ENCODE assay signal across 8 cellular contexts in the genomic region with DNA sequence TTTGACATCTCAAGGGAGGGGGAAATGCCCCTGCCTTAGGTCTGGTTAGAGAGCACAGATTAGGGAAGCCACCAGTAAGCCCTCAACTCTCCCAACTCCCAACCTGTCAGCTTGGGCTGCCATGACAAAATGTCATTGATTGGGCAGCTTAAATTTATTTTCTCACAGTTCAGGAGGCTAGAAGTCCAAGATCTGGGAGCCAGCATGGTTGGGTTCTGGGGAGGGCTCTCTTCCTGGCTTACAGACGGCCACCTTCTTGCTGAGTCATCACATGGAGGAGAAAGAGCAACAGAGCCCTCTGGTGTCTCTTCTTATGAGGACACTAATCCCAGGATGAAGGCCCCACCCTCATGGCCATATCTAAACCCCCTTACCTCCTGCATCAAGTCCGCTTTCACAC. TPM values are rescaled to one million over a fixed set of nuclear protein-coding genes. Genes with fewer than 3 reads are reported as not detected.
DNase-seq lines count a peak whose midpoint lies in the region; ATAC-seq, FAIRE-seq and TF ChIP-seq lines count a peak whose summit lies in the region.

No MANE protein-coding gene starts in this region.

- H2AFZ ChIP-seq in HCT116 (ENCODE audit: low read depth, low read length, poor library complexity, severe bottlenecking), result no peak overlapping the region
- H2AFZ ChIP-seq in K562 (ENCODE audit: low read depth, low read length), result peak overlapping the region; percentile 88

- RAD21 ChIA-PET in HCT116 (lab: Charles Lee; ENCODE audit: low non-redundant PET in 1 of 2, low total read pairs in 2 of 2, uncharacterized antibody in 2 of 2, unreplicated experiment in 2 of 2), result no interaction called here

- H4K20me1 ChIP-seq in HCT116 (ENCODE audit: insufficient read depth) (no peaks in the 10 kb centered on the region), K562 (replicated peaks; ENCODE audit: control insufficient read depth, insufficient read depth, low read length) (no peaks in the 10 kb centered on the region)

- intact Hi-C loops in HCT116 (cut with micrococcal nuclease), result loop anchor here (1.0 kb wide), 1 partner anchor 81 kb away; no protein-coding TSS in a partner anchor
- intact Hi-C loops in K562 (cut with micrococcal nuclease), result loop anchor here (1.0 to 5.0 kb wide), 5 partner anchors 26 to 224 kb away; a partner anchor contains a TSS

- TF ChIP-seq POLR2A in HCT116 (IDR thresholded peaks at IDR 0.05; ENCODE audit: borderline replicate concordance, extremely low read depth, insufficient read depth, insufficient read length), result no peak
- no peak for TF ChIP-seq POLR2A in K562 (conservative IDR thresholded peaks at IDR 0.05)
- TF ChIP-seq POLR2A in suprapubic skin (IDR thresholded peaks at IDR 0.05), result no peak

- POLR2A ChIA-PET in HCT116 (lab: Charles Lee), result interaction anchor here (0.7 kb wide), 1 partner anchor 47 kb away, joined by 3 read pairs; no protein-coding TSS in a partner anchor
- POLR2A ChIA-PET in K562 (lab: Yijun Ruan, JAX), result no interaction called here

- ATAC-seq in HCT116, result peak; percentile 59
- ATAC-seq in RWPE2 (ENCODE audit: low read depth), result peak; percentile 32; the same call in 1 of the 3 replicates
- ATAC-seq in K562, result peak; percentile 80
- ATAC-seq in omental fat pad (ENCODE audit: low FRiP score), result no peak
- no peak for ATAC-seq in HG02623 (IDR thresholded peaks at IDR 0.05; ENCODE audit: unreplicated experiment)

- H3K4me2 ChIP-seq in HCT116 (ENCODE audit: low read length) (no peak overlapping the region), K562 (ENCODE audit: insufficient read depth, low read length) (peak overlapping the region; percentile 23; the same call in 1 of the 2 replicates)

- H3K9ac ChIP-seq in HCT116 (ENCODE audit: low read length) (no peak overlapping the region), K562 (ENCODE audit: insufficient read depth in 1 of 2, low read depth in 2 of 2, low read length in 2 of 2) (no peak overlapping the region)

- TF ChIP-seq EP300 in K562 (IDR thresholded peaks at IDR 0.05; ENCODE audit: low read length) (peak; percentile 57; the same call in 1 of the 2 replicates), suprapubic skin (IDR thresholded peaks at IDR 0.05) (no peak)

- H3K4me1 ChIP-seq in HCT116 (ENCODE audit: control insufficient read depth in 1 of 2, insufficient read depth in 2 of 2, low read length in 2 of 2), result peaks cover 2 to 6% of the 10 kb centered on the region in 2 experiments; a peak in 1 of 4 replicates
- peaks cover 4% of the 10 kb centered on the region for H3K4me1 ChIP-seq in RWPE2 (ENCODE audit: insufficient read depth, poor library complexity, severe bottlenecking)
- peaks cover 19 to 26% of the 10 kb centered on the region in 2 experiments; a peak in 4 of 5 replicates for H3K4me1 ChIP-seq in K562 (replicated peaks in 1 of 2; ENCODE audit: control insufficient read depth in 2 of 2, insufficient read depth in 2 of 2, low read length in 2 of 2)
- peaks cover 11% of the 10 kb centered on the region for H3K4me1 ChIP-seq in suprapubic skin

- H3K36me3 ChIP-seq in HCT116 (ENCODE audit: control insufficient read depth in 1 of 2, insufficient read depth in 2 of 2, low read length in 2 of 2), result no peaks in the 10 kb centered on the region
- H3K36me3 ChIP-seq in RWPE2 (ENCODE audit: low read depth), result no peaks in the 10 kb centered on the region
- no peaks in the 10 kb centered on the region for H3K36me3 ChIP-seq in K562 (ENCODE audit: control insufficient read depth, insufficient read depth, low read length)
- no peaks in the 10 kb centered on the region for H3K36me3 ChIP-seq in suprapubic skin

- FAIRE-seq in K562 (lab: Jason Lieb, UNC), result peak; percentile 96

- no peaks in the 10 kb centered on the region for H3K9me2 ChIP-seq in HCT116 (ENCODE audit: insufficient read depth)

- TF ChIP-seq RAD21 in HCT116 (IDR thresholded peaks at IDR 0.05; ENCODE audit: low read depth) (peak; percentile 66), K562 (CRISPR knock-in tag; conservative IDR thresholded peaks at IDR 0.05 in 1 of 2, IDR thresholded peaks at IDR 0.05 in 1 of 2) (peak; percentile 97 to 99)

- H3K9me1 ChIP-seq in K562 (ENCODE audit: control insufficient read depth, insufficient read depth, low read length), result no peaks in the 10 kb centered on the region

- DNase-seq in COLO668 (lab: John Stamatoyannopoulos, UW; ENCODE audit: unreplicated experiment) (peak; percentile 10), HCT116 (ENCODE audit: low read depth, low spot score) (peak; percentile 23), RWPE2 (ENCODE audit: low spot score) (no peak), K562 (ENCODE audit: extremely low read depth in 1 of 4, low spot score in 3 of 4) (peak; percentile 78 to 89 (median 81)), midbrain (lab: John Stamatoyannopoulos, UW) (peak; percentile 43), omental fat pad (ENCODE audit: low spot score) (no peak), suprapubic skin (ENCODE audit: low spot score in 2 of 2) (no peak)

- H3K27ac ChIP-seq in HCT116 (ENCODE audit: low read depth, low read length) (peak overlapping the region; percentile 42; the same call in 1 of the 2 replicates), RWPE2 (ENCODE audit: poor library complexity, severe bottlenecking) (no peak overlapping the region), K562 (ENCODE audit: extremely low read depth, low read depth, low read length) (peak overlapping the region; percentile 80), suprapubic skin (no peak overlapping the region)

- WGBS in K562 (ENCODE audit: insufficient coverage, low coverage, missing lambda C conversion rate), result 5% methylated on average over 2 of the region's 2 CpGs
- WGBS in suprapubic skin, result 68% methylated on average over 2 of the region's 2 CpGs

- H3K9me3 ChIP-seq in HCT116 (ENCODE audit: control insufficient read depth in 1 of 2, insufficient read depth in 1 of 2, low read depth in 1 of 2, low read length in 2 of 2), result no peaks in the 10 kb centered on the region; a peak in 2 of 4 replicates
- H3K9me3 ChIP-seq in RWPE2 (ENCODE audit: severe bottlenecking), result peaks cover 4% of the 10 kb centered on the region
- H3K9me3 ChIP-seq in K562 (replicated peaks; ENCODE audit: control insufficient read depth, insufficient read depth, low read depth, low read length), result peaks cover 6% of the 10 kb centered on the region; the same call in 1 of the 2 replicates
- no peaks in the 10 kb centered on the region for H3K9me3 ChIP-seq in suprapubic skin

- peak; percentile 37 to 47 (median 39); a peak in 4 of 6 replicates for TF ChIP-seq CTCF in HCT116 (IDR thresholded peaks at IDR 0.05 in 2 of 3, conservative IDR thresholded peaks at IDR 0.05 in 1 of 3; ENCODE audit: borderline replicate concordance in 1 of 3, insufficient read depth in 1 of 3, low read depth in 2 of 3, low read length in 2 of 3)
- peak; percentile 39 for TF ChIP-seq CTCF in RWPE2 (IDR thresholded peaks at IDR 0.05; ENCODE audit: poor library complexity, severe bottlenecking)
- TF ChIP-seq CTCF in K562 (IDR thresholded peaks at IDR 0.05 in 2 of 3, conservative IDR thresholded peaks at IDR 0.05 in 1 of 3; ENCODE audit: insufficient read depth in 2 of 3, low read depth in 1 of 3, low read length in 3 of 3), result peak; percentile 76 to 93 (median 82)
- no peak for TF ChIP-seq CTCF in omental fat pad (IDR thresholded peaks at IDR 0.05)
- no peak for TF ChIP-seq CTCF in suprapubic skin (IDR thresholded peaks at IDR 0.05)

- H3K79me2 ChIP-seq in HCT116 (ENCODE audit: insufficient read depth, low read length) (no peaks in the 10 kb centered on the region), K562 (ENCODE audit: control insufficient read depth, insufficient read depth, low read length) (no peaks in the 10 kb centered on the region)

- H3K27me3 ChIP-seq in HCT116 (ENCODE audit: insufficient read depth, low read length) (no peaks in the 10 kb centered on the region), RWPE2 (ENCODE audit: insufficient read depth, poor library complexity, severe bottlenecking) (no peaks in the 10 kb centered on the region), K562 (ENCODE audit: control insufficient read depth in 2 of 2, insufficient read depth in 2 of 2, low read length in 2 of 2) (no peaks in the 10 kb centered on the region), suprapubic skin (no peaks in the 10 kb centered on the region)

- in situ Hi-C loops in K562 (cut with MboI), result loop anchor here (5.0 kb wide), 1 partner anchor 84 kb away; a partner anchor contains a TSS

- H3K4me3 ChIP-seq in HCT116 (replicated peaks in 1 of 2; ENCODE audit: low read depth in 1 of 2, low read length in 2 of 2), result no peak overlapping the region
- no peak overlapping the region for H3K4me3 ChIP-seq in RWPE2 (ENCODE audit: severe bottlenecking)
- no peak overlapping the region for H3K4me3 ChIP-seq in K562
- no peak overlapping the region for H3K4me3 ChIP-seq in suprapubic skin

- BruUV-seq in HCT116 (replicated peaks; lab: Mats Ljungman, UMichigan) (no TSS peak), K562 (replicated peaks; lab: Mats Ljungman, UMichigan) (no TSS peak)

- CTCF ChIA-PET in HCT116 (lab: Charles Lee) (no interaction called here), K562 (lab: Yijun Ruan, JAX; ENCODE audit: low intra/inter-chr PET ratio) (interaction anchor here (0.7 to 3.3 kb wide), 4 partner anchors 24 to 223 kb away, joined by 3 to 40 read pairs (median 4); a partner anchor contains a TSS)

RNA-seq across cellular contexts. Expression of a gene that starts 24.2 kb away (rescaled TPM):
- total RNA-seq in HCT116 (2021; ENCODE audit: unreplicated experiment), result 10.0 TPM
- polyA plus RNA-seq in HCT116 (2012), result 9.3 and 10.2 TPM in 2 replicates
- total RNA-seq in K562 (2011; cell fraction: chromatin; rRNA removed; ENCODE audit: low replicate concordance), result 15.4 and 23.3 TPM in 2 replicates
- 12.6 and 12.8 TPM in 2 replicates for total RNA-seq in K562 (2011; cell fraction: nucleolus; rRNA removed)
- 14.1 and 15.2 TPM in 2 replicates for total RNA-seq in K562 (2011; cell fraction: nucleoplasm; rRNA removed)
- 10.2 and 13.1 TPM in 2 replicates for total RNA-seq in K562 (2014; rRNA removed)
- total RNA-seq in K562 (2014; rRNA removed; fragmentation: Illumina TruSeq; extraction: Trizol), result 6.8 TPM in 2 replicates
- 10.1 and 11.3 TPM in 2 replicates for total RNA-seq in K562 (2015; rRNA removed; fragmentation: Illumina TruSeq; extraction: Trizol)
- total RNA-seq in K562 (2021), result 11.7 and 14.5 TPM in 2 replicates
- 10.3 and 12.9 TPM in 2 replicates for polyA plus RNA-seq in K562 (2011; rRNA removed)
- polyA plus RNA-seq in K562 (2011; cell fraction: cytosol; rRNA removed), result 9.3 and 14.0 TPM in 2 replicates
- 11.9 and 16.5 TPM in 2 replicates for polyA plus RNA-seq in K562 (2011; cell fraction: nucleus; rRNA removed)
- polyA plus RNA-seq in K562 (2012), result 11.1 and 15.6 TPM in 2 replicates
- polyA plus RNA-seq in K562 (2014; fragmentation: Illumina TruSeq; extraction: Trizol), result 9.8 and 11.4 TPM in 2 replicates
- 1 to 10 TPM; 1.9 to 2.8 TPM for polyA plus RNA-seq in K562 (2014; fragmentation: Nextera tagmentation; extraction: Ambion mirVana)
- polyA plus RNA-seq in K562 (2014; rRNA removed), result 13.1 and 16.5 TPM in 2 replicates
- polyA minus RNA-seq in K562 (2011; rRNA and poly(A)+ RNA removed), result 3.7 and 4.0 TPM in 2 replicates
- polyA minus RNA-seq in K562 (2011; cell fraction: cytosol; rRNA and poly(A)+ RNA removed), result 2.9 and 4.1 TPM in 2 replicates
- polyA minus RNA-seq in K562 (2011; cell fraction: nucleus; rRNA and poly(A)+ RNA removed), result 3.2 and 3.6 TPM in 2 replicates
- total RNA-seq in omental fat pad, result 100 to 1,000 TPM; 105 to 260 (median 142) TPM
- total RNA-seq in suprapubic skin, result 10 to 100 TPM; 19.6 to 35.8 (median 27.3) TPM

RNA-seq across cellular contexts. Expression of a gene that starts 25.6 kb away (rescaled TPM):
- total RNA-seq in HCT116 (2021; ENCODE audit: unreplicated experiment), result 5.5 TPM
- polyA plus RNA-seq in HCT116 (2012), result 5.6 and 9.0 TPM in 2 replicates
- total RNA-seq in K562 (2011; cell fraction: chromatin; rRNA removed; ENCODE audit: low replicate concordance), result 3.5 and 12.3 TPM in 2 replicates
- 17.3 and 17.5 TPM in 2 replicates for total RNA-seq in K562 (2011; cell fraction: nucleolus; rRNA removed)
- 7.9 and 9.0 TPM in 2 replicates for total RNA-seq in K562 (2011; cell fraction: nucleoplasm; rRNA removed)
- 13.4 and 18.5 TPM in 2 replicates for total RNA-seq in K562 (2014; rRNA removed)
- total RNA-seq in K562 (2014; rRNA removed; fragmentation: Illumina TruSeq; extraction: Trizol), result 1.2 TPM in 2 replicates
- 5.0 and 5.6 TPM in 2 replicates for total RNA-seq in K562 (2015; rRNA removed; fragmentation: Illumina TruSeq; extraction: Trizol)
- 12.7 and 15.1 TPM in 2 replicates for total RNA-seq in K562 (2021)
- 2.9 and 5.2 TPM in 2 replicates for polyA plus RNA-seq in K562 (2011; rRNA removed)
- polyA plus RNA-seq in K562 (2011; cell fraction: cytosol; rRNA removed), result 6.8 and 18.1 TPM in 2 replicates
- polyA plus RNA-seq in K562 (2011; cell fraction: nucleus; rRNA removed), result 5.6 and 9.4 TPM in 2 replicates
- 9.9 and 29.3 TPM in 2 replicates for polyA plus RNA-seq in K562 (2012)
- 2.3 and 4.6 TPM in 2 replicates for polyA plus RNA-seq in K562 (2014; fragmentation: Illumina TruSeq; extraction: Trizol)
- polyA plus RNA-seq in K562 (2014; fragmentation: Nextera tagmentation; extraction: Ambion mirVana), result under 1 TPM in 1 of 2 experiments, not detected in 1; 0.07 TPM
- 11.0 and 12.0 TPM in 2 replicates for polyA plus RNA-seq in K562 (2014; rRNA removed)
- polyA minus RNA-seq in K562 (2011; rRNA and poly(A)+ RNA removed), result 1.9 and 2.0 TPM in 2 replicates
- 5.2 and 6.2 TPM in 2 replicates for polyA minus RNA-seq in K562 (2011; cell fraction: cytosol; rRNA and poly(A)+ RNA removed)
- polyA minus RNA-seq in K562 (2011; cell fraction: nucleus; rRNA and poly(A)+ RNA removed), result 6.5 and 7.6 TPM in 2 replicates
- 10 to 100 TPM; 10.7 to 55.5 (median 21.5) TPM for total RNA-seq in omental fat pad
- total RNA-seq in suprapubic skin, result 10 to 100 TPM in 2 of 4 donors, 1 to 10 TPM in 2; 4.5 to 18.8 (median 9.7) TPM

Comparison
In these comparisons a context has a peak if more than half of its experiments do, and no peak if none do; other contexts are left out.
1. DNase-seq: peak in COLO668 (single experiment), HCT116 (single experiment), K562 (4 of 4) and midbrain (single experiment); none in RWPE2 (single experiment), omental fat pad (single experiment) and suprapubic skin (0 of 2).
2. ATAC-seq: peak in HCT116 (single experiment), RWPE2 (single experiment) and K562 (single experiment); none in omental fat pad (single experiment) and HG02623 (single experiment).
3. H3K27ac ChIP-seq: peak in HCT116 (single experiment) and K562 (single experiment); none in RWPE2 (single experiment) and suprapubic skin (single experiment).
4. CTCF ChIP-seq: peak in HCT116 (3 of 3), RWPE2 (single experiment) and K562 (3 of 3); none in omental fat pad (0 of 3) and suprapubic skin (0 of 2).